ENCODE assay signal across 8 cellular contexts in the genomic region with DNA sequence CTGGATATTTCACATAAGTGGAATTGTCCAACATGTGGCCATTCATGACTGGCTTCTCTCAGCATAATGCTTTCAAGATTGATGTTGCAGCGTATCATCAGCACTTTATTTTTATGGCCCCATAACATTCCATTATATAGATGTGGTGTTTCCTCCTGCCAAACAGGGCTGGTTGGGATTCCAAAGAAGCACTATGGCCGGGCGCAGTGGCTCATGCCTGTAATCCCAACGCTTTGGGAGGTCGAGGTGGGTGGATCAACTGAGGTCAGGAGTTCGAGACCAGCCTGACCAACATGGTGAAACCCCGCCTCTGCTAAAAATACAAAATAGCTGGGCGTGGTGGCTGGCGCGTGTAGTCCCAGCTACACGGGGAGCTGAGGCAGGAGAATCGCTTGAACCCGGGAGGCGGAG. TPM values are rescaled to one million over a fixed set of nuclear protein-coding genes. Genes with fewer than 3 reads are reported as not detected.
DNase-seq lines count a peak whose midpoint lies in the region; ATAC-seq and TF ChIP-seq lines count a peak whose summit lies in the region.
"Not testable (repeated sequence)": the region's sequence is repeated elsewhere in the genome, so short reads cannot be mapped to it uniquely, and the experiment has no call there.

No MANE protein-coding gene starts in this region.

- H3K27me3 ChIP-seq in Panc1 (ENCODE audit: control insufficient read depth, insufficient read depth, low read length); left ventricle myocardium inferior (ENCODE audit: low read depth): not testable (repeated sequence)

- H3K27ac ChIP-seq in Panc1 (ENCODE audit: low read length): peak overlapping the region; percentile 78
- not testable (repeated sequence) for H3K27ac ChIP-seq in left ventricle myocardium inferior (replicated peaks)

- TF ChIP-seq CTCF in AG10803 (conservative IDR thresholded peaks at IDR 0.05; ENCODE audit: low read length); Panc1 (IDR thresholded peaks at IDR 0.05); MCF 10A (IDR thresholded peaks at IDR 0.05; ENCODE audit: unreplicated experiment); left ventricle myocardium inferior (IDR thresholded peaks at IDR 0.05; ENCODE audit: borderline replicate concordance); neural crest cell (conservative IDR thresholded peaks at IDR 0.05): not testable (repeated sequence)

- not testable (repeated sequence) for H3K4me1 ChIP-seq in Panc1 (ENCODE audit: control insufficient read depth, insufficient read depth, low read length)
- H3K4me1 ChIP-seq in left ventricle myocardium inferior: peaks cover 30% of the 10 kb centered on the region

- H3K9me3 Mint-ChIP-seq in activated T-cell treated with anti-CD3 and anti-CD28 coated beads, Interleukin-2, amount 50 U/mL, for 24 hours; MCF 10A (ENCODE audit: unreplicated experiment); neural crest cell; stimulated activated naive CD8-positive, alpha-beta T cell treated with anti-CD3 and anti-CD28 coated beads, Interleukin-15, amount 100 ng/mL, for 72 hours: not testable (repeated sequence)

- H3K27ac Mint-ChIP-seq in activated T-cell treated with anti-CD3 and anti-CD28 coated beads, Interleukin-2, amount 50 U/mL, for 24 hours: peak overlapping the region; percentile 40
- peak overlapping the region; percentile 31 for H3K27ac Mint-ChIP-seq in MCF 10A (ENCODE audit: low read depth, unreplicated experiment)
- H3K27ac Mint-ChIP-seq in neural crest cell (ENCODE audit: unreplicated experiment): not testable (repeated sequence)
- peak overlapping the region in 1 of 2 donors; percentile 52 for H3K27ac Mint-ChIP-seq in stimulated activated naive CD8-positive, alpha-beta T cell treated with anti-CD3 and anti-CD28 coated beads, Interleukin-15, amount 100 ng/mL, for 72 hours

- not testable (repeated sequence) for H3K9me3 ChIP-seq in Panc1 (ENCODE audit: control insufficient read depth, insufficient read depth, low read depth, low read length); left ventricle myocardium inferior (replicated peaks)

- H3K36me3 Mint-ChIP-seq in activated T-cell treated with anti-CD3 and anti-CD28 coated beads, Interleukin-2, amount 50 U/mL, for 24 hours (ENCODE audit: low read depth): peaks cover 62% of the 10 kb centered on the region
- peaks cover 39% of the 10 kb centered on the region for H3K36me3 Mint-ChIP-seq in MCF 10A (ENCODE audit: insufficient read depth, unreplicated experiment)
- not testable (repeated sequence) for H3K36me3 Mint-ChIP-seq in neural crest cell (ENCODE audit: low read depth)

- POLR2A ChIA-PET in Panc1 (lab: Charles Lee): not testable (repeated sequence)
- POLR2A ChIA-PET in MCF 10A (lab: Yijun Ruan, JAX): interaction anchor here (0.5 to 3.2 kb wide), 3 partner anchors 10 to 50 kb away, joined by 3 to 85 read pairs (median 7); partner anchors contain the start of gene SPTAN1

- in situ Hi-C loops in Panc1 (cut with HindIII; ENCODE audit: low pct_unique_long_range_greater_than_20kb, low sequenced_read_pairs): not testable (repeated sequence)

- peak overlapping the region; percentile 20 for H3K4me3 Mint-ChIP-seq in activated T-cell treated with anti-CD3 and anti-CD28 coated beads, Interleukin-2, amount 50 U/mL, for 24 hours
- H3K4me3 Mint-ChIP-seq in MCF 10A (ENCODE audit: unreplicated experiment) (peak overlapping the region; percentile 89), neural crest cell (peak overlapping the region; percentile 99)
- H3K4me3 Mint-ChIP-seq in stimulated activated naive CD8-positive, alpha-beta T cell treated with anti-CD3 and anti-CD28 coated beads, Interleukin-15, amount 100 ng/mL, for 72 hours: peak overlapping the region; percentile 67 to 99

- ATAC-seq in Panc1; stimulated activated naive CD8-positive, alpha-beta T cell treated with anti-CD3 and anti-CD28 coated beads, Interleukin-15, amount 100 ng/mL, for 72 hours: not testable (repeated sequence)

- H3K27me3 Mint-ChIP-seq in activated T-cell treated with anti-CD3 and anti-CD28 coated beads, Interleukin-2, amount 50 U/mL, for 24 hours; MCF 10A (ENCODE audit: insufficient read depth, unreplicated experiment); neural crest cell (ENCODE audit: low read depth); stimulated activated naive CD8-positive, alpha-beta T cell treated with anti-CD3 and anti-CD28 coated beads, Interleukin-15, amount 100 ng/mL, for 72 hours: not testable (repeated sequence)

- not testable (repeated sequence) for H3K4me3 ChIP-seq in AG10803 (ENCODE audit: low read length)
- H3K4me3 ChIP-seq in Panc1 (ENCODE audit: low read depth in 2 of 2, low read length in 2 of 2) (peak overlapping the region; percentile 90 to 91; a peak in 3 of 4 replicates), left ventricle myocardium inferior (peak overlapping the region; percentile 77)

- intact Hi-C loops in Panc1 (cut with micrococcal nuclease; ENCODE audit: unreplicated experiment); MCF 10A (cut with micrococcal nuclease); left ventricle myocardium inferior (cut with micrococcal nuclease): not testable (repeated sequence)

- not testable (repeated sequence) for H3K36me3 ChIP-seq in Panc1 (ENCODE audit: control insufficient read depth, insufficient read depth, low read length)
- peaks cover 19% of the 10 kb centered on the region for H3K36me3 ChIP-seq in left ventricle myocardium inferior

- CTCF ChIA-PET in Panc1 (lab: Charles Lee): not testable (repeated sequence)
- CTCF ChIA-PET in MCF 10A (lab: Yijun Ruan, JAX): interaction anchor here (1.2 kb wide), 1 partner anchor 9 kb away, joined by 4 read pairs; no protein-coding TSS in a partner anchor

- not testable (repeated sequence) for BruUV-seq in Panc1 (replicated peaks; lab: Mats Ljungman, UMichigan); MCF 10A (replicated peaks; lab: Mats Ljungman, UMichigan)

- peak; percentile 76 for DNase-seq in AG10803 (ENCODE audit: low read depth)
- peak; percentile 81 for DNase-seq in GM04504 (ENCODE audit: low read depth)
- DNase-seq in Panc1 (ENCODE audit: low read depth, low spot score); activated T-cell treated with anti-CD3 and anti-CD28 coated beads, Interleukin-2, amount 50 U/mL, for 24 hours; MCF 10A (ENCODE audit: unreplicated experiment); left ventricle myocardium inferior; neural crest cell (ENCODE audit: low read depth, low spot score); stimulated activated naive CD8-positive, alpha-beta T cell treated with anti-CD3 and anti-CD28 coated beads, Interleukin-15, amount 100 ng/mL, for 72 hours: not testable (repeated sequence)

- H3K4me1 Mint-ChIP-seq in activated T-cell treated with anti-CD3 and anti-CD28 coated beads, Interleukin-2, amount 50 U/mL, for 24 hours (ENCODE audit: low read depth): peaks cover 22% of the 10 kb centered on the region
- H3K4me1 Mint-ChIP-seq in MCF 10A (ENCODE audit: insufficient read depth, unreplicated experiment): not testable (repeated sequence)
- H3K4me1 Mint-ChIP-seq in neural crest cell: peaks cover 12% of the 10 kb centered on the region
- peaks cover 21% of the 10 kb centered on the region for H3K4me1 Mint-ChIP-seq in stimulated activated naive CD8-positive, alpha-beta T cell treated with anti-CD3 and anti-CD28 coated beads, Interleukin-15, amount 100 ng/mL, for 72 hours

RNA-seq across cellular contexts. Expression of gene GLE1, which starts 1.1 kb away (rescaled TPM):
- total RNA-seq in Panc1 (2021; ENCODE audit: unreplicated experiment) (25.9 TPM), MCF 10A (2022) (34.1 TPM in 2 replicates), left ventricle myocardium inferior (18.8 TPM), neural crest cell (25.8 and 28.0 TPM in 2 replicates)
- 16.1 TPM for polyA plus RNA-seq in Panc1 (2012; ENCODE audit: insufficient read length)

RNA-seq across cellular contexts. Expression of gene ODF2, which starts 47.6 kb away (rescaled TPM):
- total RNA-seq in Panc1 (2021; ENCODE audit: unreplicated experiment) (36.8 TPM), MCF 10A (2022) (34.4 and 37.3 TPM in 2 replicates), left ventricle myocardium inferior (16.7 TPM), neural crest cell (85.2 and 85.5 TPM in 2 replicates)
- polyA plus RNA-seq in Panc1 (2012; ENCODE audit: insufficient read length): 36.0 TPM

RNA-seq across cellular contexts. Expression of gene SPTAN1, which starts 49.0 kb away (rescaled TPM):
- total RNA-seq in Panc1 (2021; ENCODE audit: unreplicated experiment): 229 TPM
- polyA plus RNA-seq in Panc1 (2012; ENCODE audit: insufficient read length): 180 TPM
- total RNA-seq in MCF 10A (2022): 254 and 280 TPM in 2 replicates
- 269 TPM for total RNA-seq in left ventricle myocardium inferior
- total RNA-seq in neural crest cell: 280 and 289 TPM in 2 replicates

Comparison
In these comparisons a context has a peak if more than half of its experiments do, and no peak if none do; other contexts are left out.
1. H3K4me3 Mint-ChIP-seq: peak in every context shown above with its lines; median percentile 99 in neural crest cell; 89 in MCF 10A; 83 in stimulated activated naive CD8-positive, alpha-beta T cell treated with anti-CD3 and anti-CD28 coated beads, Interleukin-15, amount 100 ng/mL, for 72 hours; 20 in activated T-cell treated with anti-CD3 and anti-CD28 coated beads, Interleukin-2, amount 50 U/mL, for 24 hours.